25 cellular contexts compared by ENCODE assay signal in genomic region chr2:8320305-8320704, GRCh38.
DNase-seq lines count a peak whose midpoint lies in the region; ATAC-seq and TF ChIP-seq lines count a peak whose summit lies in the region.
"Had no signal": no experiment of that assay in that cellular context is flagged by ENCODE, and none has a peak within 500 bp of the region (broad histone marks: within the 10 kb centered on the region; RNA-seq: fewer than 3 reads in every experiment).

No MANE protein-coding gene starts in this region.

- POLR2A ChIA-PET in HEK293T (lab: Yijun Ruan, JAX) = no interaction called here

- 0 out of 2 replicates have a peak, but pooled peaks cover 6% of the 10 kb centered on the region for H3F3A ChIP-seq in GM23248 (ENCODE audit: insufficient read depth)

- intact Hi-C loops in thyroid gland (cut with DNase I) = no loop called here

- in situ Hi-C loops in GM23248 (cut with MboI) = no loop called here

- no peaks in the 10 kb centered on the region for H4K20me1 ChIP-seq in GM23248 (ENCODE audit: insufficient read depth)
- H4K20me1 ChIP-seq: BLaER1 treated with 17β-estradiol and CSF1 and Interleukin-3, amounts not matched to agents 10 nM and 100 nM had no signal

- 52 to 56% methylated on average over 3 of the region's 3 CpGs for WGBS in GM23248 (ENCODE audit: low coverage in 1 of 2, low lambda C conversion rate in 2 of 2, missing lambda C conversion rate in 2 of 2), 2 experiments
- WGBS in thyroid gland, 2 donors = 96 to 99% methylated on average over 3 of the region's 3 CpGs

- DNase-seq in GM23248 (peak; percentile 72), MG63 (peak; percentile 60), immature natural killer cell (no peak), osteocyte (ENCODE audit: extremely low spot score, unreplicated experiment) (peak; percentile 21), HEK293T (ENCODE audit: extremely low spot score) (no peak), thyroid gland (no peak)
- DNase-seq: AML-193; CD4-positive, alpha-beta T cell; DMS53; H9; HFFc6; NCI-H1092; NCI-H1417 treated with DMSO at 0.1 percent for 48 hours; NCI-H1694 treated with DMSO at 0.1 percent for 48 hours; NCI-H2081; NCI-H446; NCI-H524 treated with DMSO at 0.1 percent for 48 hours; NCI-H774; SJCRH30 had no signal

- no peak for ATAC-seq in HG03342 (IDR thresholded peaks at IDR 0.05; ENCODE audit: unreplicated experiment)
- ATAC-seq: A549, GM23338 had no signal

- H3K36me3 ChIP-seq in GM23248 (ENCODE audit: low read depth) (no peaks in the 10 kb centered on the region), MG63 (no peaks in the 10 kb centered on the region), thyroid gland (no peaks in the 10 kb centered on the region)
- H3K36me3 ChIP-seq: BLaER1 treated with 17β-estradiol and CSF1 and Interleukin-3, amounts not matched to agents 10 nM and 100 nM; SJCRH30 had no signal

- H2AFZ ChIP-seq in GM23248 = no peak overlapping the region
- H2AFZ ChIP-seq: GM23338 had no signal

- CTCF ChIA-PET in HEK293T (lab: Yijun Ruan, JAX) = no interaction called here

- no peaks in the 10 kb centered on the region for H3K79me2 ChIP-seq in GM23248 (ENCODE audit: insufficient read depth)

- H3K4me1 Mint-ChIP-seq in immature natural killer cell (peaks cover 92 to 100% of the 10 kb centered on the region in 2 donors), osteocyte (ENCODE audit: unreplicated experiment) (no peaks in the 10 kb centered on the region)

- H3K9me2 ChIP-seq in GM23248 (ENCODE audit: insufficient read depth) = no peaks in the 10 kb centered on the region

- H3K9me3 ChIP-seq in GM23248 (ENCODE audit: low read depth) (no peaks in the 10 kb centered on the region), MG63 (no peaks in the 10 kb centered on the region), thyroid gland (no peaks in the 10 kb centered on the region)
- H3K9me3 ChIP-seq: A549, SJCRH30 had no signal

- H3K4me3 ChIP-seq in GM23248 = no peak overlapping the region
- H3K4me3 ChIP-seq in MG63 = no peak overlapping the region
- H3K4me3 ChIP-seq in thyroid gland (replicated peaks in 1 of 3) = no peak overlapping the region
- H3K4me3 ChIP-seq: A549; BLaER1 treated with 17β-estradiol and CSF1 and Interleukin-3, amounts not matched to agents 10 nM and 100 nM; GM23338; SJCRH30 had no signal

- H3K9me3 Mint-ChIP-seq in immature natural killer cell = peaks cover 2 to 5% (median 3%) of the 10 kb centered on the region in 6 donors
- H3K9me3 Mint-ChIP-seq in osteocyte (ENCODE audit: unreplicated experiment) = peaks cover 3% of the 10 kb centered on the region
- H3K9me3 Mint-ChIP-seq: CD4-positive, alpha-beta T cell; HFFc6 had no signal

- H3K27ac Mint-ChIP-seq in immature natural killer cell (peak overlapping the region; percentile 55 to 97 (median 88)), osteocyte (ENCODE audit: unreplicated experiment) (no peak overlapping the region)
- H3K27ac Mint-ChIP-seq: CD4-positive, alpha-beta T cell; GM23338; H9; HFFc6; IgD-negative memory B cell had no signal

- TF ChIP-seq CTCF in osteocyte (IDR thresholded peaks at IDR 0.05) = no peak
- no peak for TF ChIP-seq CTCF in thyroid gland (IDR thresholded peaks at IDR 0.05)

- H3K27ac ChIP-seq in GM23248 = no peak overlapping the region
- H3K27ac ChIP-seq in thyroid gland = no peak overlapping the region
- H3K27ac ChIP-seq: A549; BLaER1 treated with 17β-estradiol and CSF1 and Interleukin-3, amounts not matched to agents 10 nM and 100 nM; KMS-11; SJCRH30 had no signal

- H3K4me3 Mint-ChIP-seq in immature natural killer cell (peak overlapping the region in 4 of 5 donors; percentile 53 to 67 (median 60)), osteocyte (ENCODE audit: unreplicated experiment) (no peak overlapping the region)
- H3K4me3 Mint-ChIP-seq: CD4-positive, alpha-beta T cell; GM23338; H9; HFFc6; IgD-negative memory B cell had no signal

- H3K36me3 Mint-ChIP-seq in immature natural killer cell = peaks cover 24 to 50% (median 44%) of the 10 kb centered on the region in 3 donors
- no peaks in the 10 kb centered on the region for H3K36me3 Mint-ChIP-seq in osteocyte (ENCODE audit: unreplicated experiment)
- H3K36me3 Mint-ChIP-seq: IgD-negative memory B cell had no signal

- no peak overlapping the region for H3K9ac ChIP-seq in GM23248
- H3K9ac ChIP-seq: BLaER1 treated with 17β-estradiol and CSF1 and Interleukin-3, amounts not matched to agents 10 nM and 100 nM; KMS-11 had no signal

- H3K27me3 Mint-ChIP-seq in immature natural killer cell (ENCODE audit: low read depth in 3 of 3) (peaks cover 0 to 7% (median 1%) of the 10 kb centered on the region in 3 donors), osteocyte (ENCODE audit: unreplicated experiment) (peaks cover 31% of the 10 kb centered on the region)
- H3K27me3 Mint-ChIP-seq: CD4-positive, alpha-beta T cell had no signal

- peaks cover 19% of the 10 kb centered on the region for H3K4me1 ChIP-seq in GM23248 (ENCODE audit: insufficient read depth)
- H3K4me1 ChIP-seq in thyroid gland = no peaks in the 10 kb centered on the region
- H3K4me1 ChIP-seq: A549, SJCRH30 had no signal

- no peak for TF ChIP-seq POLR2A in thyroid gland (IDR thresholded peaks at IDR 0.05)

- no peak overlapping the region for H3K4me2 ChIP-seq in GM23248 (ENCODE audit: unreplicated experiment)
- H3K4me2 ChIP-seq: A549, GM23338, KMS-11 had no signal

- H3K27me3 ChIP-seq in GM23248 (replicated peaks; ENCODE audit: insufficient read depth) (no peaks in the 10 kb centered on the region; the same call in 1 of the 2 replicates), MG63 (no peaks in the 10 kb centered on the region), thyroid gland (no peaks in the 10 kb centered on the region)
- H3K27me3 ChIP-seq: BLaER1 treated with 17β-estradiol and CSF1 and Interleukin-3, amounts not matched to agents 10 nM and 100 nM had no signal

TF ChIP-seq in HEK293T, 16 proteins besides CTCF, POLR2A, EP300 and RAD21:
- TF ChIP-seq FOXA1 (IDR thresholded peaks at IDR 0.05) = no peak

Comparison
In these comparisons a context has a peak if more than half of its experiments do, and no peak if none do; other contexts are left out.
1. DNase-seq: peak in GM23248 (single experiment), MG63 (single experiment) and osteocyte (single experiment); none in immature natural killer cell (0 of 3), HEK293T (single experiment) and thyroid gland (0 of 2).